Comparison of ENCODE assay signal across 21 cellular contexts in the genomic region with DNA sequence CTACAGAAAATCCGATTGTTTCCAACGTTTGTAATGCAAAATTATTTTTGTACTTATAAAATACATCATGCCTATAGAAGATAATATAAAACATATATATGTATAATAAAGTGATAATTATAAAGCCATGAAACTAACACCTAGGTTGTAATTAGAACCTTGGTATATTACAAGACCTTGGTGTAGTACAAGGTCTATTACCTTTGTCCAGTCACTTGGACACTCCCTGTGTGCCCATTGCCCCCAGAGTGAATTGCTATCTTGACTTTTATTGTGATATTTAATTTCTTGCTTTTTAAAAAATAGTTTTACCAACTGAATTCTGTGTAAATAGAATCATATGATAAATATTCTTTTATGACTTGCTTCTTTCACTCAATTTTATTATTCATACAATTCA. TPM values are rescaled to one million over a fixed set of nuclear protein-coding genes. Genes with fewer than 3 reads are reported as not detected.
DNase-seq lines count a peak whose midpoint lies in the region; ATAC-seq and TF ChIP-seq lines count a peak whose summit lies in the region.
"Had no signal": no experiment of that assay in that cellular context is flagged by ENCODE, and none has a peak within 500 bp of the region (broad histone marks: within the 10 kb centered on the region; RNA-seq: fewer than 3 reads in every experiment).

No MANE protein-coding gene starts in this region.

- no peak for TF ChIP-seq POLR2A in upper lobe of left lung (IDR thresholded peaks at IDR 0.05)

- in situ Hi-C loops in HAP-1 (cut with MboI; ENCODE audit: low sequenced_read_pairs) = no loop called here

- H2BK120ac ChIP-seq in trophoblast cell (ENCODE audit: insufficient read depth, low read length, poor library complexity) = no peak overlapping the region

- H3K4me1 ChIP-seq in trophoblast cell (ENCODE audit: control insufficient read depth in 1 of 2, insufficient read depth in 2 of 2, low read length in 2 of 2) (peaks cover 7 to 8% of the 10 kb centered on the region in 2 experiments), upper lobe of left lung (peaks cover 23 to 26% (median 24%) of the 10 kb centered on the region in 4 donors), HAP-1 (no peaks in the 10 kb centered on the region)
- H3K4me1 ChIP-seq: BE2C had no signal

- H3K18ac ChIP-seq in trophoblast cell (ENCODE audit: low read length) = no peak overlapping the region

- no peak overlapping the region for H4K91ac ChIP-seq in trophoblast cell (ENCODE audit: low read depth, low read length)

- DNase-seq in left colon (no peak), trophoblast cell (no peak), upper lobe of left lung (no peak), HAP-1 (ENCODE audit: low spot score in 2 of 2) (no peak)
- DNase-seq in activated CD4-positive, alpha-beta T cell treated with anti-CD3 and anti-CD28 coated beads, Interleukin-2, amount 50 U/mL, for 1 hour = no peak
- DNase-seq: 8988T; ACHN; AML-193; BE2C; Calu3; CD4-positive, alpha-beta memory T cell; COR-L47; DMS53; GF-D8; H9; HFFc6 had no signal

- H3K27me3 ChIP-seq in trophoblast cell (ENCODE audit: insufficient read depth, low read length) (no peaks in the 10 kb centered on the region), upper lobe of left lung (no peaks in the 10 kb centered on the region), HAP-1 (ENCODE audit: low read depth) (no peaks in the 10 kb centered on the region)
- H3K27me3 ChIP-seq: BE2C; BLaER1 treated with 17β-estradiol and CSF1 and Interleukin-3, amounts not matched to agents 10 nM and 100 nM had no signal

- WGBS in trophoblast cell (ENCODE audit: extremely low coverage, insufficient coverage, insufficient read length) = no CpG with 5 or more reads among the region's 2 CpGs
- 87 to 93% methylated on average over 2 of the region's 2 CpGs for WGBS in upper lobe of left lung, 2 donors

- H2AK5ac ChIP-seq in trophoblast cell (ENCODE audit: low read length) = no peak overlapping the region

- H3K4me3 ChIP-seq in trophoblast cell (ENCODE audit: low read depth, low read length) = no peak overlapping the region
- no peak overlapping the region for H3K4me3 ChIP-seq in upper lobe of left lung
- no peak overlapping the region for H3K4me3 ChIP-seq in HAP-1
- H3K4me3 ChIP-seq: A549; BLaER1 treated with 17β-estradiol and CSF1 and Interleukin-3, amounts not matched to agents 10 nM and 100 nM; GM23338 had no signal

- intact Hi-C loops in left colon (cut with DNase I, micrococcal nuclease) = no loop called here

- no peak overlapping the region for H3K4me2 ChIP-seq in trophoblast cell (ENCODE audit: low read length)
- H3K4me2 ChIP-seq: A549, GM23338 had no signal

- H3K9me3 ChIP-seq in KOPT-K1 (ENCODE audit: insufficient read depth, low read length, poor library complexity, severe bottlenecking) (peaks cover 6% of the 10 kb centered on the region), trophoblast cell (ENCODE audit: insufficient read depth, low read depth, low read length) (no peaks in the 10 kb centered on the region), upper lobe of left lung (no peaks in the 10 kb centered on the region), HAP-1 (no peaks in the 10 kb centered on the region)
- H3K9me3 ChIP-seq: A549, BE2C had no signal

- TF ChIP-seq EP300 in upper lobe of left lung (IDR thresholded peaks at IDR 0.05) = no peak

- H4K8ac ChIP-seq in trophoblast cell (ENCODE audit: low read depth, low read length) = no peak overlapping the region

- H3K79me2 ChIP-seq in trophoblast cell (ENCODE audit: control insufficient read depth, insufficient read depth, low read length, poor library complexity) = no peaks in the 10 kb centered on the region

- ATAC-seq in left colon (peak; percentile 86), upper lobe of left lung (ENCODE audit: low FRiP score in 2 of 2) (no peak)
- ATAC-seq: A549, GM23338 had no signal

- peaks cover 7% of the 10 kb centered on the region for H3K79me1 ChIP-seq in trophoblast cell (ENCODE audit: low read length)

- no peak overlapping the region for H3K9ac ChIP-seq in trophoblast cell (ENCODE audit: low read length)
- H3K9ac ChIP-seq: BLaER1 treated with 17β-estradiol and CSF1 and Interleukin-3, amounts not matched to agents 10 nM and 100 nM had no signal

- H2BK5ac ChIP-seq in trophoblast cell (ENCODE audit: low read depth, low read length, poor library complexity) = no peak overlapping the region

- H3K36me3 ChIP-seq in KOPT-K1 (ENCODE audit: insufficient read depth, low read length) (no peaks in the 10 kb centered on the region), trophoblast cell (ENCODE audit: control insufficient read depth in 1 of 2, insufficient read depth in 2 of 2, low read length in 2 of 2) (no peaks in the 10 kb centered on the region), upper lobe of left lung (no peaks in the 10 kb centered on the region), HAP-1 (replicated peaks) (no peaks in the 10 kb centered on the region)
- H3K36me3 ChIP-seq: BE2C; BLaER1 treated with 17β-estradiol and CSF1 and Interleukin-3, amounts not matched to agents 10 nM and 100 nM had no signal

- H3K4ac ChIP-seq in trophoblast cell (ENCODE audit: low read depth, low read length) = no peak overlapping the region

- TF ChIP-seq CTCF in upper lobe of left lung (IDR thresholded peaks at IDR 0.05) = no peak

- H2AFZ ChIP-seq in trophoblast cell (ENCODE audit: insufficient read depth, low read length, poor library complexity) = no peak overlapping the region
- H2AFZ ChIP-seq: GM23338 had no signal

- no peak overlapping the region for H4K12ac ChIP-seq in trophoblast cell (ENCODE audit: low read depth, low read length)

- H3K27ac ChIP-seq in KOPT-K1 (ENCODE audit: low read depth, low read length, poor library complexity, severe bottlenecking) = peak overlapping the region; percentile 59
- H3K27ac ChIP-seq in trophoblast cell (ENCODE audit: low read depth, low read length) = peak overlapping the region; percentile 69
- no peak overlapping the region for H3K27ac ChIP-seq in upper lobe of left lung
- H3K27ac ChIP-seq: A549 had no signal

- H3K14ac ChIP-seq in trophoblast cell (ENCODE audit: low read length) = no peak overlapping the region

- no peak overlapping the region for H2BK12ac ChIP-seq in trophoblast cell (ENCODE audit: low read length)

- H3K23ac ChIP-seq in trophoblast cell (ENCODE audit: low read length) = no peak overlapping the region

RNA-seq across cellular contexts. Expression of a gene that starts 20.7 kb away (rescaled TPM):
- total RNA-seq in left colon (100 to 1,000 TPM in 1 of 2 donors, 10 to 100 TPM in 1; 94.2 to 136 TPM), upper lobe of left lung (10 to 100 TPM; 41.0 to 95.2 (median 76.8) TPM)
- 11.1 and 12.8 TPM in 2 replicates for polyA plus RNA-seq in trophoblast cell (2013)
- total RNA-seq: G401, GM23338, H9 had no signal

Comparison
In these comparisons a context has a peak if more than half of its experiments do, and no peak if none do; other contexts are left out.
1. H3K27ac ChIP-seq: peak in KOPT-K1 (single experiment) and trophoblast cell (single experiment); none in upper lobe of left lung (0 of 4).